ENCODE assay signal across 18 cellular contexts in the genomic region with DNA sequence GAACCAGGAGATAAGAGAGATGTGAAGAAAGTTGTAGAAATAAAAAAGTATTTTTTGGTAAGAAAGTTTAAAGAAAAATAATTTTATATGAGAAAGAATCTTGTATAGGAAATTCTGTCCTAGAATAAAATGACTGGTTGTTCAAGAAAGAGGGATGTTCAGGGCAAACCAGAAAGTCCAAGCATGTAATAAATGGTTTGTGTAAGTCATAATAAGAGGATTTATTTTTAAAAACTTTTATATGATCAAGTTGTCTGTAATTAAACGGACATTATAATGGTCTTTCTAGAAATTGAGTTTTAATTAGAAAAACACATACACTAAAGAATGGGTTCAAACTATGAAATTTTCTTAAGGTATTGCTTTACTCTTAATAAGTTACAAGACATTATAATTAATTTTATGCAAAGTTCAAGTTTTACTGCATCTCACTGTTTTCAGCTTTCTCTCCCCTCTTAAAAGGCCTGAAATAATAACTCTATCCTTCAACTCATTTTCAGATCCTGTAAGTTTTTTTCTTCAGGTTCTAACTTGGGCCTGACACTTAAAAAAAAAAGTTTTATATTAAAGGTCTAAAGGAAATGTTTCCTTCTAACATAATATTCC. TPM values are rescaled to one million over a fixed set of nuclear protein-coding genes. Genes with fewer than 3 reads are reported as not detected.
"Had no signal": no experiment of that assay in that cellular context is flagged by ENCODE, and none has a peak within 500 bp of the region (broad histone marks: within the 10 kb centered on the region; RNA-seq: fewer than 3 reads in every experiment).

No MANE protein-coding gene starts in this region.

- H3K4me1 Mint-ChIP-seq: activated CD4-positive, alpha-beta memory T cell treated with anti-CD3 and anti-CD28 coated beads, Interleukin-2, amount 10 ng/mL, durations not matched to agents 7 days and 5 days; activated CD4-positive, alpha-beta T cell treated with anti-CD3 and anti-CD28 coated beads for 36 hours; brain had no signal

- H3K4me3 ChIP-seq: lung, smooth muscle cell, thyroid gland, uterus had no signal

- H3K4me1 ChIP-seq: thyroid gland, uterus had no signal

- H3K27ac ChIP-seq: thyroid gland, uterus, VCaP had no signal

- H3K9me3 ChIP-seq: thyroid gland, uterus had no signal

- H3K4me3 Mint-ChIP-seq: activated CD4-positive, alpha-beta memory T cell treated with anti-CD3 and anti-CD28 coated beads, Interleukin-2, amount 10 ng/mL, durations not matched to agents 7 days and 5 days; activated CD4-positive, alpha-beta T cell treated with anti-CD3 and anti-CD28 coated beads for 36 hours; activated naive CD8-positive, alpha-beta T cell; brain; central memory CD8-positive, alpha-beta T cell; naive thymus-derived CD8-positive, alpha-beta T cell had no signal

- H3K27me3 ChIP-seq: thyroid gland, uterus had no signal

- H3K36me3 ChIP-seq: thyroid gland, uterus had no signal

- H3K36me3 Mint-ChIP-seq: brain had no signal

- DNase-seq: activated CD4-positive, alpha-beta memory T cell treated with anti-CD3 and anti-CD28 coated beads, Interleukin-2, amount 10 ng/mL, durations not matched to agents 7 days and 5 days; activated CD4-positive, alpha-beta T cell treated with anti-CD3 and anti-CD28 coated beads for 36 hours; activated gamma-delta T cell; activated T-cell treated with anti-CD3 and anti-CD28 coated beads, Interleukin-2, amount 50 U/mL, for 48 hours; amygdala; dermis blood vessel endothelial cell; hypothalamus; left cardiac atrium; naive thymus-derived CD8-positive, alpha-beta T cell; posterior cingulate gyrus; thyroid gland; uterus had no signal

- H3K4me2 ChIP-seq: smooth muscle cell had no signal

- H3K27ac Mint-ChIP-seq: activated CD4-positive, alpha-beta memory T cell treated with anti-CD3 and anti-CD28 coated beads, Interleukin-2, amount 10 ng/mL, durations not matched to agents 7 days and 5 days; activated CD4-positive, alpha-beta T cell treated with anti-CD3 and anti-CD28 coated beads for 36 hours; activated naive CD8-positive, alpha-beta T cell; brain; naive thymus-derived CD8-positive, alpha-beta T cell had no signal

- ATAC-seq: activated CD4-positive, alpha-beta T cell treated with anti-CD3 and anti-CD28 coated beads for 36 hours; left cardiac atrium; naive thymus-derived CD8-positive, alpha-beta T cell had no signal

RNA-seq across cellular contexts. Expression of a gene that starts 59.5 kb away (rescaled TPM):
- total RNA-seq: activated CD4-positive, alpha-beta memory T cell treated with anti-CD3 and anti-CD28 coated beads, Interleukin-2, amount 10 ng/mL, durations not matched to agents 7 days and 5 days; activated CD4-positive, alpha-beta T cell treated with anti-CD3 and anti-CD28 coated beads for 36 hours; naive thymus-derived CD8-positive, alpha-beta T cell had no signal
